1 cellular context compared by ENCODE assay signal in genomic region chr5:132260714-132261615, GRCh38.
TF ChIP-seq lines count a peak whose summit lies in the region.

No MANE protein-coding gene starts in this region.

TF ChIP-seq in GM23338, 12 proteins besides CTCF, POLR2A, EP300 and RAD21 (continued from another document):
- no peak for TF ChIP-seq REST (IDR thresholded peaks at IDR 0.05; ENCODE audit: unreplicated experiment)
- TF ChIP-seq ZNF331 (CRISPR knock-in tag; IDR thresholded peaks at IDR 0.05; ENCODE audit: low read depth), result no peak
- no peak for TF ChIP-seq POLR2AphosphoS5 (IDR thresholded peaks at IDR 0.05; ENCODE audit: low read depth)
- TF ChIP-seq EZH2 (IDR thresholded peaks at IDR 0.05; ENCODE audit: low read depth, unreplicated experiment), result no peak
- no peak for TF ChIP-seq CREB1 (CRISPR knock-in tag; IDR thresholded peaks at IDR 0.05; ENCODE audit: low read depth)
- no peak for TF ChIP-seq ZNF114 (CRISPR knock-in tag; IDR thresholded peaks at IDR 0.05)
TF ChIP-seq in GM23338: peak in this region for 0.
